In the genomic region with DNA sequence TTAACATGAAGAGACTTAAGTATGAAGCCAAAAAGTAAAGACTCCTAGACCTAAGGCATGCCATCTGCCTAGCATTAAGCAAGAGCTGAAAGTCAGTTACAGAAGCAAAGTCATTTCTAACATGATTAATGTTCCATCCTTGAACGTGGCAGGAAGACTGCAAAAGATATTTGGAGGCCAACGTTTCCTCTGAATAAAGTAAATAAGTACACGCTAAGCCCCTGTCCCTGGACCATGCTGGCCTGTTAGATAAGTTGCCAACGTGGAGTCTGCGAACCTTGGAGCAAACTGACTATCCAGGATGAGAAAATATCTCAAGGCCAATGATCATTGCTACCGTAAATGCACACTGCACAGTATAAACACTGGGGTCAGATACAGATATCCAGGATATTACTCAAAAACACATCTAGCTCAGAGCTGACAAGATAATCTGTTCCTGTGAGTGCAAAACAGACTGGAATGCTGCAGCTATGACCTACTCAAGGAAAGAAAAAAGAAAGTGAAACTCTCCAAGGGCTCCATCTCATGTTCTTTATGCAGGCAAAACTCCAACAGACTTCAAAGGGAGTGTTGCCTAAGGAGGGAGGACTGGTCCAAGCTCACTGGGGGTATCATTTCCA, we compare ENCODE assay signal across 1 cellular context.
A peak's percentile ranks its signal among the peaks of the same experiment; 100 is the strongest.
TF ChIP-seq lines count a peak whose summit lies in the region.

No MANE protein-coding gene starts in this region.

TF ChIP-seq in K562, 482 proteins besides CTCF, POLR2A, EP300 and RAD21 (continued from another document):
- no peak for TF ChIP-seq ZBED1 (IDR thresholded peaks at IDR 0.05)
- 0 out of 2 replicates have a peak, but pooled peaks have one; percentile 18 for TF ChIP-seq LEF1 (IDR thresholded peaks at IDR 0.05)
- peak; percentile 14; the same call in 1 of the 2 replicates for TF ChIP-seq PHF8 (IDR thresholded peaks at IDR 0.05; ENCODE audit: borderline replicate concordance, low read length)
- TF ChIP-seq FOXJ2 (tag; IDR thresholded peaks at IDR 0.05) = no peak
- 0 out of 2 replicates have a peak, but pooled peaks have one; percentile 17 for TF ChIP-seq SMARCE1 (IDR thresholded peaks at IDR 0.05)
